Comparison of ENCODE assay signal across 18 cellular contexts in the genomic region with DNA sequence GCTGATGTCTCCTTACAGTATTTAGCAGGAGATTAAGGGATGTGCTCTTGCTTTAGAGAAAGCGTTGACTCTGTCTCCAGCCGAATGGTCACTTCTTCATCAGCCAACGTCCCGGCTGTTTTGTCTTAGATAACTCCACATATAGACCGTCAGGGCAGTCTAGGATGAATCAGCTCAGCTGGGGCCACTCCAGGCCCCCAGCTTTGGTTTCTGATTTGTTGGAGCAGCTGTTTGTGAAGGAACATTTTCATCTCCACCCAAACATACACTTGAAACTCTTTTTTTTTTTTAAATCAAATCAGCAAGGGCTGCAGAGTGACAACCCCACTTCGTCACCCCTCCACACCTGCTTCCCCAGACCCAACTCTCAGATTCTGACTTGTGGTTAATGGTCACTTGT.
"Had no signal": no experiment of that assay in that cellular context is flagged by ENCODE, and none has a peak within 500 bp of the region (broad histone marks: within the 10 kb centered on the region; RNA-seq: fewer than 3 reads in every experiment).

No MANE protein-coding gene starts in this region.

- H3K4me1 ChIP-seq: pancreas, prostate gland had no signal

- H3K36me3 Mint-ChIP-seq: natural killer cell; stimulated activated memory B cell treated with anti-CD40 and anti-IgM and Interleukin-4, amounts not matched to agents 10 μg/mL and 1 μg/mL and 100 μg/mL, for 72 hours had no signal

- H3K9me3 Mint-ChIP-seq: natural killer cell; stimulated activated memory B cell treated with anti-CD40 and anti-IgM and Interleukin-4, amounts not matched to agents 10 μg/mL and 1 μg/mL and 100 μg/mL, for 72 hours; stimulated activated naive CD8-positive, alpha-beta T cell treated with anti-CD3 and anti-CD28 coated beads, Interleukin-15, Interleukin-2, amounts not matched to agents 100 ng/mL and 50 ng/mL, for 24 hours had no signal

- H3K27ac Mint-ChIP-seq: natural killer cell; stimulated activated memory B cell treated with anti-CD40 and anti-IgM and Interleukin-4, amounts not matched to agents 10 μg/mL and 1 μg/mL and 100 μg/mL, for 72 hours; stimulated activated naive CD8-positive, alpha-beta T cell treated with anti-CD3 and anti-CD28 coated beads, Interleukin-15, Interleukin-2, amounts not matched to agents 100 ng/mL and 50 ng/mL, for 24 hours had no signal

- H3K9me3 ChIP-seq: heart left ventricle, pancreas, prostate gland, testis, tibial nerve had no signal

- H3K4me3 ChIP-seq: coronary artery, heart left ventricle, pancreas, prostate gland, testis, tibial nerve had no signal

- H3K4me3 Mint-ChIP-seq: natural killer cell; stimulated activated memory B cell treated with anti-CD40 and anti-IgM and Interleukin-4, amounts not matched to agents 10 μg/mL and 1 μg/mL and 100 μg/mL, for 72 hours; stimulated activated naive CD8-positive, alpha-beta T cell treated with anti-CD3 and anti-CD28 coated beads, Interleukin-15, Interleukin-2, amounts not matched to agents 100 ng/mL and 50 ng/mL, for 24 hours had no signal

- H3K27ac ChIP-seq: coronary artery, pancreas, prostate gland, testis had no signal

- DNase-seq: central memory CD4-positive, alpha-beta T cell; effector CD8-positive, alpha-beta T cell; foreskin melanocyte; hippocampal formation; left colon; natural killer cell; occipital lobe; pancreas; small intestine; stimulated activated CD4-positive, alpha-beta T cell treated with anti-CD3 and anti-CD28 coated beads, Interleukin-12 subunit alpha, Interleukin-12 subunit beta, amount 100 ng/mL, for 4 hours; stimulated activated CD4-positive, alpha-beta T cell treated with anti-CD3 and anti-CD28 coated beads, Interleukin-4, amount 100 ng/mL, for 24 hours; testis had no signal

- H3K36me3 ChIP-seq: heart left ventricle, pancreas, prostate gland, tibial nerve had no signal

- H3K27me3 ChIP-seq: heart left ventricle, pancreas, testis, tibial nerve had no signal

- ATAC-seq: left colon; natural killer cell; pancreas; stimulated activated memory B cell treated with anti-CD40 and anti-IgM and Interleukin-4, amounts not matched to agents 10 μg/mL and 1 μg/mL and 100 μg/mL, for 72 hours had no signal
